28 cellular contexts compared by ENCODE assay signal in the genomic region with DNA sequence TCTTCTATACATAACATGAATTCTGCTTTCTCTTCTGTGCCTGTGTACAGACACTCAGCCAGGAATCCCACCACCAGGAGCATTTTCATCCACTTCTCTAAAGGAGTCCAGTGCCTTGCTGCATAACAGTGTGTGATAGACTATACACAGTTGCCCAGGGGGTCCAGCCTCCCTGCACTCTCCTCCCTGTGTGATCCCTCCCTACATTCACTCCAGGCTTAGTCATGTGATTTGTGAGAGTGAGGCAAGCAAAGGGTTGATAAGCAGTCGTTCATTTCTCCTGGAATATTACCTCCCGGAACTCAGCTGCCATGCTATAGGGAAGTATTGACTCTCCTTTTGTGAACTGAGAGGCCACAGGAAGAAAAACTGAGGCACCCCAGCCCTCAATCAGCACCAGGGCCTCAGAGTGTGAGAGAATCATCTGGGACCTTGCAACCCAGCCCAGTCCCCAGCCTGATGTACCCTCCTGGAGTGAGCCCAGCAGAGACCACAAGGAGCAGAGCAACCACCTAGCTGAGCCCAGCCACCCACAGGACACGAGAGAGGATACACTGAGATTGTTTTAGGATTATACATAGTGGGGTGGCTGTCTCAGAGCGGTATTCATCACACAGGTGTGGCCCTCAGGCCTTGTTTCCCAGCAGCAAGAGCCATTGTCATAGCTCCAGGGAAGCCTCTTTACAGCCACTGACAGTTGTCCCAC.
"Had no signal": no experiment of that assay in that cellular context is flagged by ENCODE, and none has a peak within 500 bp of the region (broad histone marks: within the 10 kb centered on the region; RNA-seq: fewer than 3 reads in every experiment).

No MANE protein-coding gene starts in this region.

- H3K27me3 ChIP-seq: esophagus muscularis mucosa, heart right ventricle, pancreas, tibial nerve had no signal

- ATAC-seq: activated CD4-positive, CD25-positive, alpha-beta regulatory T cell treated with anti-CD3 and anti-CD28 coated beads, Interleukin-2, amount 50 U/mL, for 24 hours; naive thymus-derived CD4-positive, alpha-beta T cell; T-helper 17 cell had no signal

- DNase-seq: activated CD4-positive, alpha-beta T cell treated with anti-CD3 and anti-CD28 coated beads for 48 hours; activated CD4-positive, alpha-beta T cell treated with anti-CD3 and anti-CD28 coated beads, Interleukin-2, amount 50 U/mL, for 48 hours; activated CD8-positive, alpha-beta memory T cell treated with anti-CD3 and anti-CD28 coated beads for 24 hours; activated effector memory CD4-positive, alpha-beta T cell treated with anti-CD3 and anti-CD28 coated beads, Interleukin-2, amount 50 U/mL, for 16 hours; activated naive CD4-positive, alpha-beta T cell treated with anti-CD3 and anti-CD28 coated beads for 36 hours; activated naive CD8-positive, alpha-beta T cell treated with anti-CD3 and anti-CD28 coated beads for 36 hours; amygdala; central memory CD4-positive, alpha-beta T cell; dermis blood vessel endothelial cell; effector CD4-positive, alpha-beta T cell; foreskin melanocyte; heart right ventricle; mammary epithelial cell; naive thymus-derived CD4-positive, alpha-beta T cell; nucleus accumbens; pancreas; stimulated activated CD4-positive, alpha-beta T cell treated with anti-CD3 and anti-CD28 coated beads, Interleukin-2, amount 100 ng/mL, for 48 hours; stimulated activated naive CD4-positive, alpha-beta T cell treated with Interleukin-2 at 50 U/mL for 16 hours; T-helper 17 cell; T1000 had no signal

- H3K9me3 Mint-ChIP-seq: activated naive CD4-positive, alpha-beta T cell treated with anti-CD3 and anti-CD28 coated beads for 36 hours; activated naive CD8-positive, alpha-beta T cell treated with anti-CD3 and anti-CD28 coated beads for 36 hours; mesothelial cell of epicardium had no signal

- H3K27ac ChIP-seq: esophagus muscularis mucosa, heart right ventricle, pancreas, prostate gland, tibial nerve, WERI-Rb-1 had no signal

- H3K4me1 Mint-ChIP-seq: activated naive CD8-positive, alpha-beta T cell treated with anti-CD3 and anti-CD28 coated beads for 36 hours; naive thymus-derived CD4-positive, alpha-beta T cell had no signal

- H3K9me3 ChIP-seq: pancreas, prostate gland had no signal

- H3K4me3 Mint-ChIP-seq: activated naive CD4-positive, alpha-beta T cell treated with anti-CD3 and anti-CD28 coated beads for 36 hours; activated naive CD8-positive, alpha-beta T cell treated with anti-CD3 and anti-CD28 coated beads for 36 hours; activated T-helper 1 cell treated with anti-CD3 and anti-CD28 coated beads, Interleukin-12 subunit alpha, Interleukin-12 subunit beta, Interleukin-2, Interleukin-4 antibody, amounts not matched to agents 30 ng/mL and 10 ng/mL and 1 ng/mL, durations not matched to agents 14 hours and 24 hours and 36 hours; mesothelial cell of epicardium; T-helper 17 cell had no signal

- FAIRE-seq: islet of Langerhans, pancreas had no signal

- H3K36me3 ChIP-seq: esophagus muscularis mucosa, heart right ventricle, pancreas, prostate gland, tibial nerve, WERI-Rb-1 had no signal

- H3K27ac Mint-ChIP-seq: activated naive CD4-positive, alpha-beta T cell treated with anti-CD3 and anti-CD28 coated beads for 36 hours; activated naive CD8-positive, alpha-beta T cell treated with anti-CD3 and anti-CD28 coated beads for 36 hours; activated T-helper 1 cell treated with anti-CD3 and anti-CD28 coated beads, Interleukin-12 subunit alpha, Interleukin-12 subunit beta, Interleukin-2, Interleukin-4 antibody, amounts not matched to agents 30 ng/mL and 10 ng/mL and 1 ng/mL, durations not matched to agents 14 hours and 24 hours and 36 hours; mesothelial cell of epicardium; naive thymus-derived CD4-positive, alpha-beta T cell; T-helper 17 cell had no signal

- H3K4me1 ChIP-seq: esophagus muscularis mucosa, pancreas, prostate gland, tibial nerve had no signal

- H3K4me3 ChIP-seq: esophagus muscularis mucosa, heart right ventricle, pancreas, prostate gland, tibial nerve had no signal

- H3K36me3 Mint-ChIP-seq: activated naive CD8-positive, alpha-beta T cell treated with anti-CD3 and anti-CD28 coated beads for 36 hours; mesothelial cell of epicardium had no signal

- H3K27me3 Mint-ChIP-seq: activated naive CD8-positive, alpha-beta T cell treated with anti-CD3 and anti-CD28 coated beads for 36 hours; T-helper 17 cell had no signal
